Comparison of ENCODE assay signal across 20 cellular contexts in genomic region chr1:6499318-6499717, GRCh38. TPM values are rescaled to one million over a fixed set of nuclear protein-coding genes. Genes with fewer than 3 reads are reported as not detected.
DNase-seq lines count a peak whose midpoint lies in the region; ATAC-seq and TF ChIP-seq lines count a peak whose summit lies in the region.
"Had no signal": no experiment of that assay in that cellular context is flagged by ENCODE, and none has a peak within 500 bp of the region (broad histone marks: within the 10 kb centered on the region; RNA-seq: fewer than 3 reads in every experiment).

No MANE protein-coding gene starts in this region.

- peak in 1 of 2 donors; percentile 3 for DNase-seq in heart right ventricle
- DNase-seq in Right ventricle myocardium inferior (ENCODE audit: missing footprints): no peak
- no peak for DNase-seq in naive thymus-derived CD8-positive, alpha-beta T cell
- DNase-seq in stimulated activated CD4-positive, alpha-beta T cell treated with anti-CD3 and anti-CD28 coated beads, Interleukin-1b, Interleukin-23, amount 100 ng/mL, for 48 hours: no peak
- DNase-seq in WERI-Rb-1: no peak
- DNase-seq: activated naive CD8-positive, alpha-beta T cell treated with anti-CD3 and anti-CD28 coated beads, Interleukin-2, amount 10 ng/mL, durations not matched to agents 7 days and 5 days; activated T-cell treated with anti-CD3 and anti-CD28 coated beads, Interleukin-2, amount 50 U/mL, for 72 hours; Kasumi-1; NCI-H1105; NCI-H2081 treated with DMSO at 0.1 percent for 48 hours; NCI-H446 treated with DMSO at 0.1 percent for 48 hours; RPMI8226 had no signal

- peaks cover 0 to 3% (median 0%) of the 10 kb centered on the region in 5 experiments for H3K9me3 Mint-ChIP-seq in brain
- H3K9me3 Mint-ChIP-seq in naive thymus-derived CD8-positive, alpha-beta T cell: no peaks in the 10 kb centered on the region
- H3K9me3 Mint-ChIP-seq: activated naive CD8-positive, alpha-beta T cell treated with anti-CD3 and anti-CD28 coated beads, Interleukin-2, amount 10 ng/mL, durations not matched to agents 7 days and 5 days; activated T-cell treated with anti-CD3 and anti-CD28 coated beads, Interleukin-2, amount 50 U/mL, for 72 hours; stimulated activated naive CD8-positive, alpha-beta T cell treated with anti-CD3 and anti-CD28 coated beads, Interleukin-15, Interleukin-2, amounts not matched to agents 100 ng/mL and 50 ng/mL, for 24 hours had no signal

- H3K36me3 ChIP-seq in heart right ventricle (no peaks in the 10 kb centered on the region), WERI-Rb-1 (no peaks in the 10 kb centered on the region)
- H3K36me3 ChIP-seq: vagina had no signal

- H3K27ac Mint-ChIP-seq in brain: peak overlapping the region in 4 of 5 experiments; percentile 33 to 85 (median 70)
- no peak overlapping the region for H3K27ac Mint-ChIP-seq in naive thymus-derived CD8-positive, alpha-beta T cell
- H3K27ac Mint-ChIP-seq: activated naive CD8-positive, alpha-beta T cell treated with anti-CD3 and anti-CD28 coated beads, Interleukin-2, amount 10 ng/mL, durations not matched to agents 7 days and 5 days; activated T-cell treated with anti-CD3 and anti-CD28 coated beads, Interleukin-2, amount 50 U/mL, for 72 hours; stimulated activated naive CD8-positive, alpha-beta T cell treated with anti-CD3 and anti-CD28 coated beads, Interleukin-15, Interleukin-2, amounts not matched to agents 100 ng/mL and 50 ng/mL, for 24 hours had no signal

- POLR2A ChIA-PET in naive thymus-derived CD8-positive, alpha-beta T cell (lab: Charles Lee): interaction anchor here (0.5 to 2.2 kb wide), 5 partner anchors 9 to 146 kb away, joined by 3 to 9 read pairs (median 3); partner anchors contain the start of genes NOL9 and PLEKHG5

- H3K4me3 Mint-ChIP-seq in brain: peak overlapping the region; percentile 22 to 75 (median 65)
- peak overlapping the region in 8 of 10 donors; percentile 31 to 80 (median 50) for H3K4me3 Mint-ChIP-seq in naive thymus-derived CD8-positive, alpha-beta T cell
- H3K4me3 Mint-ChIP-seq: activated naive CD8-positive, alpha-beta T cell treated with anti-CD3 and anti-CD28 coated beads, Interleukin-2, amount 10 ng/mL, durations not matched to agents 7 days and 5 days; stimulated activated naive CD8-positive, alpha-beta T cell treated with anti-CD3 and anti-CD28 coated beads, Interleukin-15, Interleukin-2, amounts not matched to agents 100 ng/mL and 50 ng/mL, for 24 hours had no signal

- intact Hi-C loops in heart right ventricle (cut with DNase I) (no loop called here), Right ventricle myocardium inferior (cut with DNase I) (no loop called here)

- no peak for ATAC-seq in heart right ventricle
- no peak for ATAC-seq in Right ventricle myocardium inferior
- ATAC-seq in naive thymus-derived CD8-positive, alpha-beta T cell: no peak
- ATAC-seq in esophagus mucosa: no peak
- ATAC-seq: activated T-cell treated with anti-CD3 and anti-CD28 coated beads, Interleukin-2, amount 50 U/mL, for 72 hours had no signal

- peaks cover 0 to 35% (median 0%) of the 10 kb centered on the region in 7 donors for H3K27me3 ChIP-seq in heart right ventricle
- no peaks in the 10 kb centered on the region for H3K27me3 ChIP-seq in WERI-Rb-1 (ENCODE audit: insufficient read depth, low read depth, severe bottlenecking)
- H3K27me3 ChIP-seq: vagina had no signal

- H3K9me3 ChIP-seq in heart right ventricle: no peaks in the 10 kb centered on the region
- H3K9me3 ChIP-seq in WERI-Rb-1 (ENCODE audit: severe bottlenecking): no peaks in the 10 kb centered on the region
- H3K9me3 ChIP-seq: vagina had no signal

- H3K4me3 ChIP-seq in heart right ventricle: no peak overlapping the region
- H3K4me3 ChIP-seq in WERI-Rb-1 (ENCODE audit: low read depth, low read length): no peak overlapping the region
- H3K4me3 ChIP-seq: vagina had no signal

- TF ChIP-seq CTCF in heart right ventricle (IDR thresholded peaks at IDR 0.05) (no peak), brain (conservative IDR thresholded peaks at IDR 0.05) (no peak), WERI-Rb-1 (IDR thresholded peaks at IDR 0.05; ENCODE audit: low read depth, low read length) (no peak)

- H3K4me1 ChIP-seq in heart right ventricle: peaks cover 37 to 83% (median 61%) of the 10 kb centered on the region in 9 donors

- peaks cover 53% of the 10 kb centered on the region for H3K4me1 Mint-ChIP-seq in brain
- peaks cover 4 to 26% (median 15%) of the 10 kb centered on the region in 4 donors for H3K4me1 Mint-ChIP-seq in naive thymus-derived CD8-positive, alpha-beta T cell

- H3K27ac ChIP-seq in heart right ventricle (peak overlapping the region in 6 of 10 donors; percentile 16 to 78 (median 67)), temporal lobe (ENCODE audit: low read depth, low read length) (peak overlapping the region; percentile 7), WERI-Rb-1 (no peak overlapping the region)
- H3K27ac ChIP-seq: vagina had no signal

- 78 to 86% methylated on average over 5 of the region's 5 CpGs for WGBS in heart right ventricle, 2 donors

- H3K27me3 Mint-ChIP-seq in brain: peaks cover 3% of the 10 kb centered on the region
- peaks cover 0 to 20% (median 3%) of the 10 kb centered on the region in 5 donors for H3K27me3 Mint-ChIP-seq in naive thymus-derived CD8-positive, alpha-beta T cell
- H3K27me3 Mint-ChIP-seq: stimulated activated naive CD8-positive, alpha-beta T cell treated with anti-CD3 and anti-CD28 coated beads, Interleukin-15, Interleukin-2, amounts not matched to agents 100 ng/mL and 50 ng/mL, for 24 hours had no signal

- H3K36me3 Mint-ChIP-seq in brain: peaks cover 5% of the 10 kb centered on the region
- H3K36me3 Mint-ChIP-seq in naive thymus-derived CD8-positive, alpha-beta T cell: peaks cover 0 to 2% (median 0%) of the 10 kb centered on the region in 3 donors
- H3K36me3 Mint-ChIP-seq: activated naive CD8-positive, alpha-beta T cell treated with anti-CD3 and anti-CD28 coated beads, Interleukin-2, amount 10 ng/mL, durations not matched to agents 7 days and 5 days had no signal

RNA-seq across cellular contexts. Expression of gene PLEKHG5, which starts 7.9 kb away (rescaled TPM):
- total RNA-seq in heart right ventricle (10 to 100 TPM; 10.0 to 18.8 (median 15.3) TPM), Right ventricle myocardium inferior (16.8 TPM), temporal lobe (20.7 TPM), esophagus mucosa (24.4 TPM)
- polyA plus RNA-seq in heart right ventricle (10 to 100 TPM in 1 of 2 donors, 1 to 10 TPM in 1; 6.6 to 28.7 TPM), brain (ENCODE audit: insufficient read depth, low read depth, low replicate concordance) (28.0 TPM)
- 1 to 10 TPM; 6.3 to 7.0 TPM for total RNA-seq in naive thymus-derived CD8-positive, alpha-beta T cell
- 1 to 10 TPM in 1 of 3 donors, under 1 TPM in 2; 0.57 to 1.4 (median 0.59) TPM for polyA plus RNA-seq in naive thymus-derived CD8-positive, alpha-beta T cell

RNA-seq across cellular contexts. Expression of gene TNFRSF25, which starts 33.3 kb away (rescaled TPM):
- total RNA-seq in heart right ventricle: 10 to 100 TPM in 2 of 10 donors, 1 to 10 TPM in 8; 4.0 to 12.0 (median 7.3) TPM
- 10 to 100 TPM in 1 of 2 donors, 1 to 10 TPM in 1; 6.6 to 43.1 TPM for polyA plus RNA-seq in heart right ventricle
- 11.4 TPM for total RNA-seq in Right ventricle myocardium inferior
- polyA plus RNA-seq in brain (ENCODE audit: insufficient read depth, low read depth, low replicate concordance): 6.4 TPM
- total RNA-seq in naive thymus-derived CD8-positive, alpha-beta T cell: 100 to 1,000 TPM; 378 to 381 TPM
- polyA plus RNA-seq in naive thymus-derived CD8-positive, alpha-beta T cell: 10 to 100 TPM in 2 of 3 donors, 1 to 10 TPM in 1; 7.2 to 28.7 (median 10.6) TPM
- 10.6 TPM for total RNA-seq in temporal lobe
- 13.1 TPM for total RNA-seq in esophagus mucosa

RNA-seq across cellular contexts. Expression of gene NOL9, which starts 55.0 kb away (rescaled TPM):
- total RNA-seq in heart right ventricle: 10 to 100 TPM; 13.5 to 19.3 (median 15.3) TPM
- polyA plus RNA-seq in heart right ventricle: 1 to 10 TPM; 3.0 to 5.9 TPM
- 12.6 TPM for total RNA-seq in Right ventricle myocardium inferior
- polyA plus RNA-seq in brain (ENCODE audit: insufficient read depth, low read depth, low replicate concordance): 5.0 TPM
- 10 to 100 TPM; 81.3 to 93.0 TPM for total RNA-seq in naive thymus-derived CD8-positive, alpha-beta T cell
- 10 to 100 TPM; 10.4 to 19.4 (median 18.5) TPM for polyA plus RNA-seq in naive thymus-derived CD8-positive, alpha-beta T cell
- total RNA-seq in temporal lobe: 28.3 TPM
- total RNA-seq in esophagus mucosa: 19.7 TPM

RNA-seq across cellular contexts. Expression of gene TAS1R1, which starts 55.8 kb away (rescaled TPM):
- total RNA-seq in heart right ventricle (not detected), Right ventricle myocardium inferior (not detected), temporal lobe (not detected), esophagus mucosa (not detected)
- polyA plus RNA-seq in heart right ventricle (not detected), brain (ENCODE audit: insufficient read depth, low read depth, low replicate concordance) (not detected)
- not detected for total RNA-seq in naive thymus-derived CD8-positive, alpha-beta T cell
- under 1 TPM in 1 of 3 donors, not detected in 2; 0.06 TPM for polyA plus RNA-seq in naive thymus-derived CD8-positive, alpha-beta T cell
- total RNA-seq: activated CD8-positive, alpha-beta memory T cell treated with anti-CD3 and anti-CD28 coated beads for 36 hours; activated naive CD8-positive, alpha-beta T cell treated with anti-CD3 and anti-CD28 coated beads, Interleukin-2, amount 10 ng/mL, durations not matched to agents 7 days and 5 days; activated T-cell treated with anti-CD3 and anti-CD28 coated beads, Interleukin-2, amount 50 U/mL, for 72 hours; G401; liver; vagina had no signal
- polyA plus RNA-seq: liver had no signal

Comparison
In these comparisons a context has a peak if more than half of its experiments do, and no peak if none do; other contexts are left out.
1. H3K27ac Mint-ChIP-seq: peak in brain (4 of 5); none in naive thymus-derived CD8-positive, alpha-beta T cell (0 of 10).
2. RNA of gene TNFRSF25, which starts 33.3 kb away (total RNA-seq): 378 to 381 TPM in naive thymus-derived CD8-positive, alpha-beta T cell; 13.1 TPM in esophagus mucosa (single experiment), 11.4 TPM in Right ventricle myocardium inferior (single experiment), 10.6 TPM in temporal lobe (single experiment) and 4.0 to 12.0 TPM in heart right ventricle; every median in the first group is over 10 times any median in the second.